In the genomic region with DNA sequence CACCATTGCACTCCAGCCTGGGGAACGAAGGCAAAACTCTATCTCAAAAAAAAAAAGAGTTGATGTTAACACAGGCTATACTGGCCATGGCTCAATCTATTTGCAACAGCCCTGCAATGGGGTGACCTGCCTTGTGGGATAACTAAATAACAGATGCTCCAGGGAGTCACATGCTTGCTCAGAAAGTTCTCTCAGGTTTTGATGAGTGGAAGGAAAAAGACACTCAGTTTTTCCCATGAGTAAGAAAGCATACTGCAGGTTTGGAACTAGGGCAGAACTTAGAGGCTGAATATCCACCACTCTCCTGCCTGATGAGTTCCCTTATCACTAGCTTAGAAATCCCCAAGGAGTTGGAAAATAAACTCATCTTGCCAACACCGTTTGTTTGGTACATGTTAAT, we compare ENCODE assay signal across 17 cellular contexts. TPM values are rescaled to one million over a fixed set of nuclear protein-coding genes. Genes with fewer than 3 reads are reported as not detected.
DNase-seq lines count a peak whose midpoint lies in the region; ATAC-seq and TF ChIP-seq lines count a peak whose summit lies in the region.
"Had no signal": no experiment of that assay in that cellular context is flagged by ENCODE, and none has a peak within 500 bp of the region (broad histone marks: within the 10 kb centered on the region; RNA-seq: fewer than 3 reads in every experiment).

No MANE protein-coding gene starts in this region.

- no peak overlapping the region for H3K4me3 Mint-ChIP-seq in activated CD8-positive, alpha-beta T cell treated with anti-CD3 and anti-CD28 coated beads for 36 hours
- no peak overlapping the region for H3K4me3 Mint-ChIP-seq in activated CD8-positive, alpha-beta T cell treated with anti-CD3 and anti-CD28 coated beads, Interleukin-2, amount 10 ng/mL, durations not matched to agents 7 days and 5 days
- peak overlapping the region; percentile 52 for H3K4me3 Mint-ChIP-seq in activated naive CD8-positive, alpha-beta T cell treated with anti-CD3 and anti-CD28 coated beads, Interleukin-2, amount 50 U/mL, for 24 hours
- H3K4me3 Mint-ChIP-seq: HFFc6 had no signal

- CTCF ChIA-PET in activated CD8-positive, alpha-beta T cell treated with anti-CD3 and anti-CD28 coated beads for 36 hours (lab: Charles Lee), result interaction anchor here (1.2 to 2.0 kb wide), 4 partner anchors 9 to 20 kb away, joined by 3 to 17 read pairs (median 7); no protein-coding TSS in a partner anchor
- CTCF ChIA-PET in activated CD8-positive, alpha-beta T cell treated with anti-CD3 and anti-CD28 coated beads, Interleukin-2, amount 10 ng/mL, durations not matched to agents 7 days and 5 days (lab: Charles Lee), result interaction anchor here (1.9 kb wide), 1 partner anchor 21 kb away, joined by 7 read pairs; no protein-coding TSS in a partner anchor

- DNase-seq in activated CD8-positive, alpha-beta T cell treated with anti-CD3 and anti-CD28 coated beads for 36 hours, result no peak
- no peak for DNase-seq in activated CD8-positive, alpha-beta T cell treated with anti-CD3 and anti-CD28 coated beads, Interleukin-2, amount 10 ng/mL, durations not matched to agents 7 days and 5 days
- DNase-seq in stimulated activated CD4-positive, alpha-beta T cell treated with anti-CD3 and anti-CD28 coated beads, Interleukin-4, amount 100 ng/mL, for 24 hours, result peak; percentile 17
- DNase-seq in stimulated activated CD4-positive, alpha-beta T cell treated with anti-CD3 and anti-CD28 coated beads, Interleukin-4, amount 100 ng/mL, for 1 hour, result no peak
- DNase-seq in activated naive CD8-positive, alpha-beta T cell treated with anti-CD3 and anti-CD28 coated beads, Interleukin-2, amount 50 U/mL, for 24 hours, result no peak
- DNase-seq: C1 segment of cervical spinal cord, DMS 273 treated with DMSO at 0.1 percent for 48 hours, GF-D8, HFFc6, KG1, NCI-H1417 treated with DMSO at 0.1 percent for 48 hours, NCI-H2029, NCI-H2171, NCI-H446, NCI-H69 had no signal

- no peaks in the 10 kb centered on the region for H3K27me3 Mint-ChIP-seq in activated CD8-positive, alpha-beta T cell treated with anti-CD3 and anti-CD28 coated beads for 36 hours
- no peaks in the 10 kb centered on the region for H3K27me3 Mint-ChIP-seq in activated CD8-positive, alpha-beta T cell treated with anti-CD3 and anti-CD28 coated beads, Interleukin-2, amount 10 ng/mL, durations not matched to agents 7 days and 5 days (ENCODE audit: low read depth)
- H3K27me3 Mint-ChIP-seq in activated naive CD8-positive, alpha-beta T cell treated with anti-CD3 and anti-CD28 coated beads, Interleukin-2, amount 50 U/mL, for 24 hours, result no peaks in the 10 kb centered on the region

- no peak for TF ChIP-seq CTCF in activated CD8-positive, alpha-beta T cell treated with anti-CD3 and anti-CD28 coated beads for 36 hours (IDR thresholded peaks at IDR 0.05)

- POLR2A ChIA-PET in activated CD8-positive, alpha-beta T cell treated with anti-CD3 and anti-CD28 coated beads for 36 hours (lab: Charles Lee), result interaction anchor here (0.7 to 3.5 kb wide), 7 partner anchors 8 to 101 kb away, joined by 3 to 15 read pairs (median 7); partner anchors contain the start of genes RFC5 and WSB2
- POLR2A ChIA-PET in activated CD8-positive, alpha-beta T cell treated with anti-CD3 and anti-CD28 coated beads, Interleukin-2, amount 10 ng/mL, durations not matched to agents 7 days and 5 days (lab: Charles Lee), result no interaction called here

- peaks cover 56% of the 10 kb centered on the region for H3K36me3 Mint-ChIP-seq in activated CD8-positive, alpha-beta T cell treated with anti-CD3 and anti-CD28 coated beads for 36 hours (ENCODE audit: low read depth)
- peaks cover 48% of the 10 kb centered on the region for H3K36me3 Mint-ChIP-seq in activated CD8-positive, alpha-beta T cell treated with anti-CD3 and anti-CD28 coated beads, Interleukin-2, amount 10 ng/mL, durations not matched to agents 7 days and 5 days (ENCODE audit: low read depth)
- H3K36me3 Mint-ChIP-seq in activated naive CD8-positive, alpha-beta T cell treated with anti-CD3 and anti-CD28 coated beads, Interleukin-2, amount 50 U/mL, for 24 hours (ENCODE audit: low read depth), result peaks cover 59% of the 10 kb centered on the region

- H3K9me3 Mint-ChIP-seq in activated CD8-positive, alpha-beta T cell treated with anti-CD3 and anti-CD28 coated beads for 36 hours, result no peaks in the 10 kb centered on the region
- no peaks in the 10 kb centered on the region for H3K9me3 Mint-ChIP-seq in activated CD8-positive, alpha-beta T cell treated with anti-CD3 and anti-CD28 coated beads, Interleukin-2, amount 10 ng/mL, durations not matched to agents 7 days and 5 days (ENCODE audit: insufficient read depth)
- H3K9me3 Mint-ChIP-seq in activated naive CD8-positive, alpha-beta T cell treated with anti-CD3 and anti-CD28 coated beads, Interleukin-2, amount 50 U/mL, for 24 hours, result no peaks in the 10 kb centered on the region
- H3K9me3 Mint-ChIP-seq: HFFc6 had no signal

- intact Hi-C loops in activated CD8-positive, alpha-beta T cell treated with anti-CD3 and anti-CD28 coated beads for 36 hours (cut with micrococcal nuclease), result no loop called here

- peak overlapping the region; percentile 82 for H3K27ac Mint-ChIP-seq in activated CD8-positive, alpha-beta T cell treated with anti-CD3 and anti-CD28 coated beads for 36 hours
- no peak overlapping the region for H3K27ac Mint-ChIP-seq in activated CD8-positive, alpha-beta T cell treated with anti-CD3 and anti-CD28 coated beads, Interleukin-2, amount 10 ng/mL, durations not matched to agents 7 days and 5 days
- peak overlapping the region; percentile 99 for H3K27ac Mint-ChIP-seq in activated naive CD8-positive, alpha-beta T cell treated with anti-CD3 and anti-CD28 coated beads, Interleukin-2, amount 50 U/mL, for 24 hours
- H3K27ac Mint-ChIP-seq: HFFc6 had no signal

- peaks cover 37% of the 10 kb centered on the region for H3K4me1 Mint-ChIP-seq in activated CD8-positive, alpha-beta T cell treated with anti-CD3 and anti-CD28 coated beads for 36 hours (ENCODE audit: low read depth)
- peaks cover 4% of the 10 kb centered on the region for H3K4me1 Mint-ChIP-seq in activated CD8-positive, alpha-beta T cell treated with anti-CD3 and anti-CD28 coated beads, Interleukin-2, amount 10 ng/mL, durations not matched to agents 7 days and 5 days (ENCODE audit: low read depth)
- peaks cover 55% of the 10 kb centered on the region for H3K4me1 Mint-ChIP-seq in activated naive CD8-positive, alpha-beta T cell treated with anti-CD3 and anti-CD28 coated beads, Interleukin-2, amount 50 U/mL, for 24 hours

- ATAC-seq in activated CD8-positive, alpha-beta T cell treated with anti-CD3 and anti-CD28 coated beads for 36 hours, result peak; percentile 20
- ATAC-seq in activated CD8-positive, alpha-beta T cell treated with anti-CD3 and anti-CD28 coated beads, Interleukin-2, amount 10 ng/mL, durations not matched to agents 7 days and 5 days, result no peak
- peak; percentile 73 for ATAC-seq in activated naive CD8-positive, alpha-beta T cell treated with anti-CD3 and anti-CD28 coated beads, Interleukin-2, amount 50 U/mL, for 24 hours
- ATAC-seq in HG02588 (IDR thresholded peaks at IDR 0.05; ENCODE audit: unreplicated experiment) (no peak), GM21576 (IDR thresholded peaks at IDR 0.05; ENCODE audit: unreplicated experiment) (no peak)

RNA-seq across cellular contexts. Expression of gene WSB2, which starts 16.9 kb away (rescaled TPM):
- total RNA-seq in activated CD8-positive, alpha-beta T cell treated with anti-CD3 and anti-CD28 coated beads for 36 hours, result 10 to 100 TPM; 26.2 to 27.9 TPM
- total RNA-seq in activated CD8-positive, alpha-beta T cell treated with anti-CD3 and anti-CD28 coated beads, Interleukin-2, amount 10 ng/mL, durations not matched to agents 7 days and 5 days, result 10 to 100 TPM; 44.6 to 45.0 TPM

RNA-seq across cellular contexts. Expression of gene RFC5, which starts 27.6 kb away (rescaled TPM):
- 10 to 100 TPM; 59.8 to 65.6 TPM for total RNA-seq in activated CD8-positive, alpha-beta T cell treated with anti-CD3 and anti-CD28 coated beads for 36 hours
- total RNA-seq in activated CD8-positive, alpha-beta T cell treated with anti-CD3 and anti-CD28 coated beads, Interleukin-2, amount 10 ng/mL, durations not matched to agents 7 days and 5 days, result 10 to 100 TPM; 52.5 to 57.6 TPM

RNA-seq across cellular contexts. Expression of gene VSIG10, which starts 59.7 kb away (rescaled TPM):
- 1 to 10 TPM; 4.2 to 5.3 TPM for total RNA-seq in activated CD8-positive, alpha-beta T cell treated with anti-CD3 and anti-CD28 coated beads for 36 hours
- total RNA-seq in activated CD8-positive, alpha-beta T cell treated with anti-CD3 and anti-CD28 coated beads, Interleukin-2, amount 10 ng/mL, durations not matched to agents 7 days and 5 days, result 1 to 10 TPM; 7.5 to 8.2 TPM

Comparison
In these comparisons a context has a peak if more than half of its experiments do, and no peak if none do; other contexts are left out.
1. ATAC-seq: peak in activated CD8-positive, alpha-beta T cell treated with anti-CD3 and anti-CD28 coated beads for 36 hours (single experiment) and activated naive CD8-positive, alpha-beta T cell treated with anti-CD3 and anti-CD28 coated beads, Interleukin-2, amount 50 U/mL, for 24 hours (single experiment); none in activated CD8-positive, alpha-beta T cell treated with anti-CD3 and anti-CD28 coated beads, Interleukin-2, amount 10 ng/mL, durations not matched to agents 7 days and 5 days (single experiment), HG02588 (single experiment) and GM21576 (single experiment).